Comparison of ENCODE assay signal across 1 cellular context in genomic region chr6:16658661-16659060, GRCh38.
A peak's percentile ranks its signal among the peaks of the same experiment; 100 is the strongest.
TF ChIP-seq lines count a peak whose summit lies in the region.

No MANE protein-coding gene starts in this region.

TF ChIP-seq in HEK293, 187 proteins besides CTCF, POLR2A, EP300 and RAD21 (continued from another document):
- TF ChIP-seq ZBTB10 (tag by site-specific recombination; IDR thresholded peaks at IDR 0.05) = no peak
- no peak for TF ChIP-seq ZNF138 (tag by site-specific recombination; IDR thresholded peaks at IDR 0.05; ENCODE audit: borderline replicate concordance)
- 0 out of 2 replicates have a peak, but pooled peaks have one; percentile 37 for TF ChIP-seq ZNF2 (tag by site-specific recombination; IDR thresholded peaks at IDR 0.05)
- TF ChIP-seq MZF1 (tag by site-specific recombination; IDR thresholded peaks at IDR 0.05; ENCODE audit: borderline replicate concordance) = peak; percentile 50; the same call in 1 of the 2 replicates
- TF ChIP-seq ZNF184 (tag by site-specific recombination; IDR thresholded peaks at IDR 0.05) = no peak
- TF ChIP-seq SP7 (tag by site-specific recombination; IDR thresholded peaks at IDR 0.05) = peak; percentile 84
- TF ChIP-seq ZNF280D (tag by site-specific recombination; IDR thresholded peaks at IDR 0.05) = no peak
- TF ChIP-seq ATF2 (tag by site-specific recombination; IDR thresholded peaks at IDR 0.05; ENCODE audit: low read depth) = 0 out of 2 replicates have a peak, but pooled peaks have one; percentile 32
- TF ChIP-seq ZNF600 (tag by site-specific recombination; IDR thresholded peaks at IDR 0.05) = 0 out of 2 replicates have a peak, but pooled peaks have one; percentile 24
- no peak for TF ChIP-seq WT1 (tag by site-specific recombination; IDR thresholded peaks at IDR 0.05)
- TF ChIP-seq ZNF777 (tag by site-specific recombination; IDR thresholded peaks at IDR 0.05; ENCODE audit: borderline replicate concordance) = no peak
